Comparison of ENCODE assay signal across 1 cellular context in the genomic region with DNA sequence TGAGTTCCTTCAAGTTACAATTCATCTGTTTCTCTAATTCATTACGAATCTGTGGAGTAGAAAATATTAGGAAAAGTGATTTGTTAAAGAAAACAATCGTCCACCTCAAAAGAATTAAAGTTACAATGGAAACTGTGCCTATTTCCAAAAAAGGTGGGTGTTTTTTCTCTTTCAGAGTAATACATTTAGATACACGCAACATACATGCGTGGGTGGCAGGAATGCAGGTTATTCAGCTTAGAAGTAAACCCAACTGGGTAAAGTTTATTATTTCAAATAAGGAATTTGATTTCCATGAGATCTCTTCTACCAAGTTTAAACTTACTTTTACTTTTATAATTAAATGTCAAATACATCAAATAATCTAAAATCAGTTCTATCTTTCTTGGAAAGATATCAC.
TF ChIP-seq lines count a peak whose summit lies in the region.

No MANE protein-coding gene starts in this region.

TF ChIP-seq in GM23338, 12 proteins besides CTCF, POLR2A, EP300 and RAD21 (continued from another document):
- TF ChIP-seq, protein P1, sequence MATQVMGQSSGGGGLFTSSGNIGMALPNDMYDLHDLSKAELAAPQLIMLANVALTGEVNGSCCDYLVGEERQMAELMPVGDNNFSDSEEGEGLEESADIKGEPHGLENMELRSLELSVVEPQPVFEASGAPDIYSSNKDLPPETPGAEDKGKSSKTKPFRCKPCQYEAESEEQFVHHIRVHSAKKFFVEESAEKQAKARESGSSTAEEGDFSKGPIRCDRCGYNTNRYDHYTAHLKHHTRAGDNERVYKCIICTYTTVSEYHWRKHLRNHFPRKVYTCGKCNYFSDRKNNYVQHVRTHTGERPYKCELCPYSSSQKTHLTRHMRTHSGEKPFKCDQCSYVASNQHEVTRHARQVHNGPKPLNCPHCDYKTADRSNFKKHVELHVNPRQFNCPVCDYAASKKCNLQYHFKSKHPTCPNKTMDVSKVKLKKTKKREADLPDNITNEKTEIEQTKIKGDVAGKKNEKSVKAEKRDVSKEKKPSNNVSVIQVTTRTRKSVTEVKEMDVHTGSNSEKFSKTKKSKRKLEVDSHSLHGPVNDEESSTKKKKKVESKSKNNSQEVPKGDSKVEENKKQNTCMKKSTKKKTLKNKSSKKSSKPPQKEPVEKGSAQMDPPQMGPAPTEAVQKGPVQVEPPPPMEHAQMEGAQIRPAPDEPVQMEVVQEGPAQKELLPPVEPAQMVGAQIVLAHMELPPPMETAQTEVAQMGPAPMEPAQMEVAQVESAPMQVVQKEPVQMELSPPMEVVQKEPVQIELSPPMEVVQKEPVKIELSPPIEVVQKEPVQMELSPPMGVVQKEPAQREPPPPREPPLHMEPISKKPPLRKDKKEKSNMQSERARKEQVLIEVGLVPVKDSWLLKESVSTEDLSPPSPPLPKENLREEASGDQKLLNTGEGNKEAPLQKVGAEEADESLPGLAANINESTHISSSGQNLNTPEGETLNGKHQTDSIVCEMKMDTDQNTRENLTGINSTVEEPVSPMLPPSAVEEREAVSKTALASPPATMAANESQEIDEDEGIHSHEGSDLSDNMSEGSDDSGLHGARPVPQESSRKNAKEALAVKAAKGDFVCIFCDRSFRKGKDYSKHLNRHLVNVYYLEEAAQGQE (IDR thresholded peaks at IDR 0.05; ENCODE audit: unreplicated experiment): no peak
- TF ChIP-seq NANOG (IDR thresholded peaks at IDR 0.05; ENCODE audit: borderline replicate concordance) (no peak), JUNB (IDR thresholded peaks at IDR 0.05; ENCODE audit: unreplicated experiment) (no peak), CREB1 (CRISPR knock-in tag; IDR thresholded peaks at IDR 0.05; ENCODE audit: low read depth) (no peak), STAT1 (IDR thresholded peaks at IDR 0.05; ENCODE audit: unreplicated experiment) (no peak), POLR2AphosphoS5 (IDR thresholded peaks at IDR 0.05; ENCODE audit: low read depth) (no peak)
